2 cellular contexts compared by ENCODE assay signal in the genomic region with DNA sequence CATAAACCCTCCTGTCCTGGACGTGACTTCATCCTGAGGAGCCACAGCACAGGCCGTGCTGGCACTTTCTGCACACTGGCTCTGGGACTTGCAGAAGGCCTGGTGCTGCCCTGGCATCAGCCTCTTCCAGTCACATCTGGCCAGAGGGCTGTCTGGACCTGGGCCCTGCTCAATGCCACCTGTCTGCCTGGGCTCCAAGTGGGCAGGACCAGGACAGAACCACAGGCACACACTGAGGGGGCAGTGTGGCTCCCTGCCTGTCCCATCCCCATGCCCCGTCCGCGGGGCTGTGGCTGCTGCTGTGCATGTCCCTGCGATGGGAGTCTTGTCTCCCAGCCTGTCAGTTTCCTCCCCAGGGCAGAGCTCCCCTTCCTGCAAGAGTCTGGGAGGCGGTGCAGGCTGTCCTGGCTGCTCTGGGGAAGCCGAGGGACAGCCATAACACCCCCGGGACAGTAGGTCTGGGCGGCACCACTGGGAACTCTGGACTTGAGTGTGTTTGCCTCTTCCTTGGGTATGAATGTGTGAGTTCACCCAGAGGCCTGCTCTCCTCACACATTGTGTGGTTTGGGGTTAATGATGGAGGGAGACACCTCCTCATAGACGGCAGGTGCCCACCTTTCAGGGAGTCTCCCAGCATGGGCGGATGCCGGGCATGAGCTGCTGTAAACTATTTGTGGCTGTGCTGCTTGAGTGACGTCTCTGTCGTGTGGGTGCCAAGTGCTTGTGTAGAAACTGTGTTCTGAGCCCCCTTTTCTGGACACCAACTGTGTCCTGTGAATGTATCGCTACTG.
TF ChIP-seq lines count a peak whose summit lies in the region.

No MANE protein-coding gene starts in this region.

TF ChIP-seq in SK-N-SH, 30 proteins besides CTCF, POLR2A, EP300 and RAD21 (continued from another document):
- TF ChIP-seq, protein P1, sequence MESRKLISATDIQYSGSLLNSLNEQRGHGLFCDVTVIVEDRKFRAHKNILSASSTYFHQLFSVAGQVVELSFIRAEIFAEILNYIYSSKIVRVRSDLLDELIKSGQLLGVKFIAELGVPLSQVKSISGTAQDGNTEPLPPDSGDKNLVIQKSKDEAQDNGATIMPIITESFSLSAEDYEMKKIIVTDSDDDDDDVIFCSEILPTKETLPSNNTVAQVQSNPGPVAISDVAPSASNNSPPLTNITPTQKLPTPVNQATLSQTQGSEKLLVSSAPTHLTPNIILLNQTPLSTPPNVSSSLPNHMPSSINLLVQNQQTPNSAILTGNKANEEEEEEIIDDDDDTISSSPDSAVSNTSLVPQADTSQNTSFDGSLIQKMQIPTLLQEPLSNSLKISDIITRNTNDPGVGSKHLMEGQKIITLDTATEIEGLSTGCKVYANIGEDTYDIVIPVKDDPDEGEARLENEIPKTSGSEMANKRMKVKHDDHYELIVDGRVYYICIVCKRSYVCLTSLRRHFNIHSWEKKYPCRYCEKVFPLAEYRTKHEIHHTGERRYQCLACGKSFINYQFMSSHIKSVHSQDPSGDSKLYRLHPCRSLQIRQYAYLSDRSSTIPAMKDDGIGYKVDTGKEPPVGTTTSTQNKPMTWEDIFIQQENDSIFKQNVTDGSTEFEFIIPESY (IDR thresholded peaks at IDR 0.05; ENCODE audit: borderline replicate concordance, low read depth), result no peak
- TF ChIP-seq, protein P2, sequence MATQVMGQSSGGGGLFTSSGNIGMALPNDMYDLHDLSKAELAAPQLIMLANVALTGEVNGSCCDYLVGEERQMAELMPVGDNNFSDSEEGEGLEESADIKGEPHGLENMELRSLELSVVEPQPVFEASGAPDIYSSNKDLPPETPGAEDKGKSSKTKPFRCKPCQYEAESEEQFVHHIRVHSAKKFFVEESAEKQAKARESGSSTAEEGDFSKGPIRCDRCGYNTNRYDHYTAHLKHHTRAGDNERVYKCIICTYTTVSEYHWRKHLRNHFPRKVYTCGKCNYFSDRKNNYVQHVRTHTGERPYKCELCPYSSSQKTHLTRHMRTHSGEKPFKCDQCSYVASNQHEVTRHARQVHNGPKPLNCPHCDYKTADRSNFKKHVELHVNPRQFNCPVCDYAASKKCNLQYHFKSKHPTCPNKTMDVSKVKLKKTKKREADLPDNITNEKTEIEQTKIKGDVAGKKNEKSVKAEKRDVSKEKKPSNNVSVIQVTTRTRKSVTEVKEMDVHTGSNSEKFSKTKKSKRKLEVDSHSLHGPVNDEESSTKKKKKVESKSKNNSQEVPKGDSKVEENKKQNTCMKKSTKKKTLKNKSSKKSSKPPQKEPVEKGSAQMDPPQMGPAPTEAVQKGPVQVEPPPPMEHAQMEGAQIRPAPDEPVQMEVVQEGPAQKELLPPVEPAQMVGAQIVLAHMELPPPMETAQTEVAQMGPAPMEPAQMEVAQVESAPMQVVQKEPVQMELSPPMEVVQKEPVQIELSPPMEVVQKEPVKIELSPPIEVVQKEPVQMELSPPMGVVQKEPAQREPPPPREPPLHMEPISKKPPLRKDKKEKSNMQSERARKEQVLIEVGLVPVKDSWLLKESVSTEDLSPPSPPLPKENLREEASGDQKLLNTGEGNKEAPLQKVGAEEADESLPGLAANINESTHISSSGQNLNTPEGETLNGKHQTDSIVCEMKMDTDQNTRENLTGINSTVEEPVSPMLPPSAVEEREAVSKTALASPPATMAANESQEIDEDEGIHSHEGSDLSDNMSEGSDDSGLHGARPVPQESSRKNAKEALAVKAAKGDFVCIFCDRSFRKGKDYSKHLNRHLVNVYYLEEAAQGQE (IDR thresholded peaks at IDR 0.05; ENCODE audit: low read depth, low read length), result no peak
- TF ChIP-seq NRF1 (IDR thresholded peaks at IDR 0.05; ENCODE audit: low read depth, low read length) (no peak), SIN3A (IDR thresholded peaks at IDR 0.05; ENCODE audit: borderline replicate concordance, low read depth, low read length) (no peak), CHD2 (IDR thresholded peaks at IDR 0.05; ENCODE audit: low read length, partially characterized antibody) (no peak), EZH2phosphoT487 (IDR thresholded peaks at IDR 0.05; ENCODE audit: borderline replicate concordance, low read depth) (no peak), NFIC (IDR thresholded peaks at IDR 0.05; ENCODE audit: borderline replicate concordance) (no peak), MEF2A (IDR thresholded peaks at IDR 0.05; ENCODE audit: borderline replicate concordance, low read depth) (no peak), RXRA (IDR thresholded peaks at IDR 0.05; ENCODE audit: borderline replicate concordance, low read depth) (no peak)
TF ChIP-seq in SK-N-SH: peak in this region for 0.

TF ChIP-seq in SK-N-SH treated with all-trans-retinoic acid at 6 μM for 48 hours, 23 proteins besides CTCF, POLR2A, EP300 and RAD21 (continued from another document):
- TF ChIP-seq TSHZ2 (CRISPR knock-in tag; IDR thresholded peaks at IDR 0.05), result no peak
- TF ChIP-seq ARNTL (CRISPR knock-in tag; IDR thresholded peaks at IDR 0.05; ENCODE audit: borderline replicate concordance, low read depth), result no peak
- TF ChIP-seq BACH2 (CRISPR knock-in tag; IDR thresholded peaks at IDR 0.05; ENCODE audit: borderline replicate concordance), result no peak
- TF ChIP-seq RARB (CRISPR knock-in tag; IDR thresholded peaks at IDR 0.05), result no peak
- TF ChIP-seq ISL1 (CRISPR knock-in tag; IDR thresholded peaks at IDR 0.05), result no peak
- TF ChIP-seq, protein P3, sequence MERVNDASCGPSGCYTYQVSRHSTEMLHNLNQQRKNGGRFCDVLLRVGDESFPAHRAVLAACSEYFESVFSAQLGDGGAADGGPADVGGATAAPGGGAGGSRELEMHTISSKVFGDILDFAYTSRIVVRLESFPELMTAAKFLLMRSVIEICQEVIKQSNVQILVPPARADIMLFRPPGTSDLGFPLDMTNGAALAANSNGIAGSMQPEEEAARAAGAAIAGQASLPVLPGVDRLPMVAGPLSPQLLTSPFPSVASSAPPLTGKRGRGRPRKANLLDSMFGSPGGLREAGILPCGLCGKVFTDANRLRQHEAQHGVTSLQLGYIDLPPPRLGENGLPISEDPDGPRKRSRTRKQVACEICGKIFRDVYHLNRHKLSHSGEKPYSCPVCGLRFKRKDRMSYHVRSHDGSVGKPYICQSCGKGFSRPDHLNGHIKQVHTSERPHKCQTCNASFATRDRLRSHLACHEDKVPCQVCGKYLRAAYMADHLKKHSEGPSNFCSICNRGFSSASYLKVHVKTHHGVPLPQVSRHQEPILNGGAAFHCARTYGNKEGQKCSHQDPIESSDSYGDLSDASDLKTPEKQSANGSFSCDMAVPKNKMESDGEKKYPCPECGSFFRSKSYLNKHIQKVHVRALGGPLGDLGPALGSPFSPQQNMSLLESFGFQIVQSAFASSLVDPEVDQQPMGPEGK (CRISPR knock-in tag; IDR thresholded peaks at IDR 0.05; ENCODE audit: borderline replicate concordance), result no peak
- no peak for TF ChIP-seq TOX (CRISPR knock-in tag; IDR thresholded peaks at IDR 0.05; ENCODE audit: borderline replicate concordance)
- TF ChIP-seq SNAI2 (CRISPR knock-in tag; IDR thresholded peaks at IDR 0.05), result no peak
- no peak for TF ChIP-seq ZFP3 (CRISPR knock-in tag; IDR thresholded peaks at IDR 0.05)
- TF ChIP-seq POU6F1 (CRISPR knock-in tag; IDR thresholded peaks at IDR 0.05; ENCODE audit: borderline replicate concordance, low read depth), result no peak
